12 cellular contexts compared by ENCODE assay signal in genomic region chr1:221979461-221980032, GRCh38.
DNase-seq lines count a peak whose midpoint lies in the region; ATAC-seq and TF ChIP-seq lines count a peak whose summit lies in the region.
"Had no signal": no experiment of that assay in that cellular context is flagged by ENCODE, and none has a peak within 500 bp of the region (broad histone marks: within the 10 kb centered on the region; RNA-seq: fewer than 3 reads in every experiment).

No MANE protein-coding gene starts in this region.

- TF ChIP-seq CTCF in 22Rv1 (IDR thresholded peaks at IDR 0.05) (peak; percentile 46; the same call in 1 of the 2 replicates), GM23338 (conservative IDR thresholded peaks at IDR 0.05; ENCODE audit: low read depth in 2 of 2) (peak; percentile 47 to 84), fibroblast of villous mesenchyme (IDR thresholded peaks at IDR 0.05; ENCODE audit: insufficient read depth, low read depth, low read length) (peak; percentile 38)

- H3K27me3 Mint-ChIP-seq in GM23338 (ENCODE audit: insufficient read depth, low read depth, poor library complexity), result peaks cover 5% of the 10 kb centered on the region

- no peaks in the 10 kb centered on the region for H3F3A ChIP-seq in GM23338 (replicated peaks; ENCODE audit: low read depth)

- no peak overlapping the region for H3K4me3 Mint-ChIP-seq in GM23338

- H3K4me3 ChIP-seq in GM23338 (no peak overlapping the region), fibroblast of villous mesenchyme (ENCODE audit: low read depth, low read length) (no peak overlapping the region)
- H3K4me3 ChIP-seq: BLaER1 had no signal

- peaks cover 12% of the 10 kb centered on the region; the same call in 1 of the 3 replicates for H3K9me3 Mint-ChIP-seq in GM23338

- H3K4me1 ChIP-seq in GM23338 (ENCODE audit: insufficient read depth), result peaks cover 13% of the 10 kb centered on the region
- H3K4me1 ChIP-seq: BLaER1 had no signal

- H3K36me3 Mint-ChIP-seq in GM23338 (ENCODE audit: low read depth), result peaks cover 11% of the 10 kb centered on the region; the same call in 2 of the 3 replicates

- no peaks in the 10 kb centered on the region for H3K36me3 ChIP-seq in GM23338 (ENCODE audit: insufficient read depth)
- H3K36me3 ChIP-seq: BLaER1 had no signal

- peaks cover 23% of the 10 kb centered on the region for H3K4me1 Mint-ChIP-seq in GM23338

- no peaks in the 10 kb centered on the region for H4K20me1 ChIP-seq in GM23338 (replicated peaks; ENCODE audit: insufficient read depth)
- H4K20me1 ChIP-seq: BLaER1 had no signal

- peak; percentile 58 for DNase-seq in GM23338 (ENCODE audit: low spot score)
- peak; percentile 55 for DNase-seq in SK-MEL-5 (ENCODE audit: low read depth, low spot score)
- DNase-seq in fibroblast of villous mesenchyme (ENCODE audit: low read depth), result no peak
- DNase-seq in NCI-H2107 (lab: John Stamatoyannopoulos, UW), result no peak
- no peak for DNase-seq in activated CD8-positive, alpha-beta memory T cell treated with anti-CD3 and anti-CD28 coated beads, Interleukin-2, amount 50 U/mL, for 48 hours
- DNase-seq in NCI-H748 (lab: John Stamatoyannopoulos, UW; ENCODE audit: unreplicated experiment), result no peak
- DNase-seq: NCI-H1417 treated with DMSO at 0.1 percent for 48 hours; stimulated activated CD4-positive, alpha-beta T cell treated with anti-CD3 and anti-CD28 coated beads, Interleukin-15, amount 100 ng/mL, for 24 hours had no signal

- no peak overlapping the region for H2AFZ ChIP-seq in GM23338

- ATAC-seq in GM23338, result no peak
- ATAC-seq in HG02884 (IDR thresholded peaks at IDR 0.05; ENCODE audit: unreplicated experiment), result no peak

- H3K9me2 ChIP-seq in GM23338 (ENCODE audit: insufficient read depth), result no peaks in the 10 kb centered on the region

- H3K27ac ChIP-seq in 22Rv1 (no peak overlapping the region), GM23338 (ENCODE audit: low read depth) (peak overlapping the region; percentile 80)
- H3K27ac ChIP-seq: BLaER1, epithelial cell of prostate had no signal

- H3K27ac Mint-ChIP-seq in GM23338, result no peak overlapping the region

- H3K79me2 ChIP-seq in GM23338 (replicated peaks; ENCODE audit: insufficient read depth), result no peaks in the 10 kb centered on the region

- H3K27me3 ChIP-seq in GM23338 (ENCODE audit: insufficient read depth), result no peaks in the 10 kb centered on the region
- H3K27me3 ChIP-seq: BLaER1 had no signal

- in situ Hi-C loops in SK-MEL-5 (cut with HindIII; ENCODE audit: low pct_unique_long_range_greater_than_20kb, low sequenced_read_pairs), result no loop called here

- H3K4me2 ChIP-seq in GM23338, result 0 out of 2 replicates have a peak overlapping the region, but pooled peaks have one; percentile 15
- H3K4me2 ChIP-seq: BLaER1 had no signal

TF ChIP-seq in GM23338, 12 proteins besides CTCF, POLR2A, EP300 and RAD21:
- TF ChIP-seq CREB1 (CRISPR knock-in tag; IDR thresholded peaks at IDR 0.05; ENCODE audit: low read depth), result no peak
- no peak for TF ChIP-seq REST (IDR thresholded peaks at IDR 0.05; ENCODE audit: unreplicated experiment)
- TF ChIP-seq NANOG (IDR thresholded peaks at IDR 0.05; ENCODE audit: borderline replicate concordance), result no peak
- TF ChIP-seq ZNF331 (CRISPR knock-in tag; IDR thresholded peaks at IDR 0.05; ENCODE audit: low read depth), result no peak
TF ChIP-seq in GM23338: peak in this region for 0.

Comparison
In these comparisons a context has a peak if more than half of its experiments do, and no peak if none do; other contexts are left out.
1. DNase-seq: peak in GM23338 (single experiment) and SK-MEL-5 (single experiment); none in fibroblast of villous mesenchyme (single experiment), NCI-H2107 (single experiment), activated CD8-positive, alpha-beta memory T cell treated with anti-CD3 and anti-CD28 coated beads, Interleukin-2, amount 50 U/mL, for 48 hours (single experiment) and NCI-H748 (single experiment).
2. Peak in every context shown above with its lines, with median percentiles within 50 percentile points of each other: CTCF ChIP-seq.